In genomic region chr2:136502660-136503059, GRCh38 we compare ENCODE assay signal across 9 cellular contexts.
"Had no signal": no experiment of that assay in that cellular context is flagged by ENCODE, and none has a peak within 500 bp of the region (broad histone marks: within the 10 kb centered on the region; RNA-seq: fewer than 3 reads in every experiment).

No MANE protein-coding gene starts in this region.

- H3K36me3 Mint-ChIP-seq: IgD-negative memory B cell had no signal

- H3K4me3 ChIP-seq: GM23248 had no signal

- H3K27ac Mint-ChIP-seq: H9, IgD-negative memory B cell had no signal

- H3K9ac ChIP-seq: GM23248, KMS-11 had no signal

- H3K4me2 ChIP-seq: KMS-11 had no signal

- H3K4me3 Mint-ChIP-seq: H9, IgD-negative memory B cell had no signal

- DNase-seq: GM23248, H9, HCEC 1CT, Karpas-422, KBM-7 had no signal

- H3K4me1 Mint-ChIP-seq: IgD-negative memory B cell had no signal

- ATAC-seq: HepG2 had no signal

- H3K9me3 Mint-ChIP-seq: H9 had no signal

- H3K27ac ChIP-seq: GM23248, HL-60, KMS-11 had no signal
